In genomic region chr11:15276616-15277015, GRCh38 we compare ENCODE assay signal across 10 cellular contexts.
DNase-seq lines count a peak whose midpoint lies in the region; ATAC-seq, FAIRE-seq and TF ChIP-seq lines count a peak whose summit lies in the region.
"Had no signal": no experiment of that assay in that cellular context is flagged by ENCODE, and none has a peak within 500 bp of the region (broad histone marks: within the 10 kb centered on the region; RNA-seq: fewer than 3 reads in every experiment).

No MANE protein-coding gene starts in this region.

- H3K27me3 ChIP-seq in Karpas-422 (ENCODE audit: low read length) (no peaks in the 10 kb centered on the region), SU-DHL-6 (ENCODE audit: low read length) (no peaks in the 10 kb centered on the region), mesenchymal stem cell (ENCODE audit: control insufficient read depth in 1 of 2, insufficient read depth in 1 of 2, low read length in 2 of 2) (peaks cover 6 to 18% of the 10 kb centered on the region in 2 experiments)
- H3K27me3 ChIP-seq: SJCRH30, uterus had no signal

- H3K4me3 ChIP-seq in Karpas-422 (ENCODE audit: low read length), result no peak overlapping the region
- no peak overlapping the region for H3K4me3 ChIP-seq in SU-DHL-6 (ENCODE audit: insufficient read depth, low read length, poor library complexity, severe bottlenecking)
- no peak overlapping the region for H3K4me3 ChIP-seq in mesenchymal stem cell (ENCODE audit: insufficient read depth in 1 of 2, low read depth in 1 of 2, low read length in 2 of 2)
- H3K4me3 ChIP-seq: SJCRH30, uterus had no signal

- H2BK12ac ChIP-seq in mesenchymal stem cell (ENCODE audit: low read length in 2 of 2), result no peak overlapping the region

- no peak for FAIRE-seq in H54 (lab: Jason Lieb, UNC)

- H3K9me2 ChIP-seq in Karpas-422 (replicated peaks; ENCODE audit: insufficient read depth, low read length) (no peaks in the 10 kb centered on the region), SU-DHL-6 (replicated peaks; ENCODE audit: insufficient read depth, low read length) (no peaks in the 10 kb centered on the region)

- H3K4ac ChIP-seq in mesenchymal stem cell (ENCODE audit: low read depth in 1 of 2, low read length in 2 of 2), result no peak overlapping the region

- H3K4me2 ChIP-seq in Karpas-422 (ENCODE audit: low read depth, low read length, poor library complexity, severe bottlenecking) (peak overlapping the region; percentile 37), SU-DHL-6 (ENCODE audit: low read depth, low read length, poor library complexity, severe bottlenecking) (no peak overlapping the region), mesenchymal stem cell (ENCODE audit: low read length, poor library complexity, severe bottlenecking) (no peak overlapping the region)

- WGBS in mesenchymal stem cell, result 15% methylated on average over 3 of the region's 3 CpGs

- no peak for TF ChIP-seq POLR2A in H54 (IDR thresholded peaks at IDR 0.05; ENCODE audit: low read depth, low read length)

- H3K18ac ChIP-seq in mesenchymal stem cell (ENCODE audit: low read depth in 1 of 2, low read length in 2 of 2), result no peak overlapping the region

- no peak overlapping the region for H3K14ac ChIP-seq in mesenchymal stem cell (ENCODE audit: low read length in 2 of 2)

- no peak overlapping the region for H3K23ac ChIP-seq in mesenchymal stem cell (ENCODE audit: low read length in 2 of 2)

- H3K27ac ChIP-seq in Karpas-422 (ENCODE audit: low read length), result peak overlapping the region; percentile 47; the same call in 1 of the 2 replicates
- no peak overlapping the region for H3K27ac ChIP-seq in SU-DHL-6 (ENCODE audit: low read depth, low read length)
- no peak overlapping the region for H3K27ac ChIP-seq in mesenchymal stem cell (ENCODE audit: low read length, poor library complexity, severe bottlenecking)
- H3K27ac ChIP-seq: SJCRH30, uterus had no signal

- no peak overlapping the region for H2AK5ac ChIP-seq in mesenchymal stem cell (ENCODE audit: low read length, severe bottlenecking)

- no peak overlapping the region for H4K8ac ChIP-seq in mesenchymal stem cell (ENCODE audit: low read length)

- no peak overlapping the region for H2BK120ac ChIP-seq in mesenchymal stem cell (ENCODE audit: low read depth, low read length)

- H2BK15ac ChIP-seq in mesenchymal stem cell (ENCODE audit: low read depth, poor library complexity, severe bottlenecking), result peak overlapping the region; percentile 52

- no peak overlapping the region for H2BK5ac ChIP-seq in mesenchymal stem cell (ENCODE audit: low read depth, low read length, poor library complexity, severe bottlenecking)

- H3K36me3 ChIP-seq in Karpas-422 (ENCODE audit: insufficient read depth, low read length), result no peaks in the 10 kb centered on the region
- no peaks in the 10 kb centered on the region for H3K36me3 ChIP-seq in SU-DHL-6 (ENCODE audit: low read length)
- no peaks in the 10 kb centered on the region for H3K36me3 ChIP-seq in mesenchymal stem cell (ENCODE audit: control insufficient read depth in 1 of 2, insufficient read depth in 2 of 2, low read depth in 1 of 2, low read length in 2 of 2)
- H3K36me3 ChIP-seq: SJCRH30, uterus had no signal

- H3K79me2 ChIP-seq in Karpas-422 (ENCODE audit: low read length) (no peaks in the 10 kb centered on the region), SU-DHL-6 (ENCODE audit: insufficient read depth, low read length) (no peaks in the 10 kb centered on the region)

- H2AFZ ChIP-seq in Karpas-422 (ENCODE audit: low read length) (no peak overlapping the region), SU-DHL-6 (ENCODE audit: low read depth, low read length, severe bottlenecking) (no peak overlapping the region), mesenchymal stem cell (ENCODE audit: low read depth, low read length) (no peak overlapping the region)

- H3F3A ChIP-seq in SU-DHL-6 (ENCODE audit: insufficient read depth), result no peaks in the 10 kb centered on the region

- H3K9me3 ChIP-seq in Karpas-422 (ENCODE audit: low read length) (no peaks in the 10 kb centered on the region), SU-DHL-6 (ENCODE audit: insufficient read depth, low read length) (no peaks in the 10 kb centered on the region), mesenchymal stem cell (ENCODE audit: control insufficient read depth, low read length) (no peaks in the 10 kb centered on the region)
- H3K9me3 ChIP-seq: SJCRH30, uterus had no signal

- H4K20me1 ChIP-seq in Karpas-422 (ENCODE audit: insufficient read depth, low read depth, low read length), result no peaks in the 10 kb centered on the region
- no peaks in the 10 kb centered on the region for H4K20me1 ChIP-seq in SU-DHL-6 (ENCODE audit: low read depth, low read length)

- H3K9ac ChIP-seq in Karpas-422 (ENCODE audit: low read length), result 0 out of 2 replicates have a peak overlapping the region, but pooled peaks have one; percentile 12
- H3K9ac ChIP-seq in SU-DHL-6 (ENCODE audit: low read length), result no peak overlapping the region
- no peak overlapping the region for H3K9ac ChIP-seq in mesenchymal stem cell (ENCODE audit: low read length)

- TF ChIP-seq CTCF in SU-DHL-6 (IDR thresholded peaks at IDR 0.05; ENCODE audit: insufficient read depth, low read length, poor library complexity, severe bottlenecking), result peak; percentile 22

- H3K4me1 ChIP-seq in Karpas-422 (ENCODE audit: low read length), result peaks cover 19% of the 10 kb centered on the region
- H3K4me1 ChIP-seq in mesenchymal stem cell (ENCODE audit: control insufficient read depth, insufficient read depth, low read depth, low read length), result no peaks in the 10 kb centered on the region
- H3K4me1 ChIP-seq: SJCRH30, uterus had no signal

- no peak for ATAC-seq in HG03521 (IDR thresholded peaks at IDR 0.05; ENCODE audit: unreplicated experiment)

- DNase-seq in DMS114 treated with DMSO at 0.1 percent for 48 hours (lab: John Stamatoyannopoulos, UW; ENCODE audit: unreplicated experiment), result peak; percentile 2
- DNase-seq in Karpas-422, result peak; percentile 65
- peak; percentile 52 for DNase-seq in mesenchymal stem cell
- DNase-seq in GF-D8 (lab: John Stamatoyannopoulos, UW), result no peak
- DNase-seq in H54 (ENCODE audit: insufficient read length, low spot score), result no peak
- no peak for DNase-seq in CD1c-positive myeloid dendritic cell (ENCODE audit: extremely low spot score)
- DNase-seq: uterus had no signal

- no peaks in the 10 kb centered on the region for H3K79me1 ChIP-seq in mesenchymal stem cell (replicated peaks; ENCODE audit: low read length, poor library complexity, severe bottlenecking)

- H4K91ac ChIP-seq in mesenchymal stem cell (ENCODE audit: low read length), result no peak overlapping the region

Comparison
In these comparisons a context has a peak if more than half of its experiments do, and no peak if none do; other contexts are left out.
1. DNase-seq: peak in DMS114 treated with DMSO at 0.1 percent for 48 hours (single experiment), Karpas-422 (single experiment) and mesenchymal stem cell (single experiment); none in GF-D8 (single experiment), H54 (single experiment) and CD1c-positive myeloid dendritic cell (single experiment).